In genomic region chr13:34070544-34071303, GRCh38 we compare ENCODE assay signal across 28 cellular contexts.
"Had no signal": no experiment of that assay in that cellular context is flagged by ENCODE, and none has a peak within 500 bp of the region (broad histone marks: within the 10 kb centered on the region; RNA-seq: fewer than 3 reads in every experiment).

No MANE protein-coding gene starts in this region.

- H3K4me1 ChIP-seq: Peyer's patch had no signal

- H3K27ac ChIP-seq: Peyer's patch, WERI-Rb-1 had no signal

- ATAC-seq: activated CD8-positive, alpha-beta memory T cell treated with anti-CD3 and anti-CD28 coated beads, Interleukin-2, amount 10 ng/mL, durations not matched to agents 7 days and 5 days had no signal

- DNase-seq: activated CD4-positive, alpha-beta memory T cell treated with anti-CD3 and anti-CD28 coated beads, Interleukin-2, amount 10 ng/mL, durations not matched to agents 7 days and 5 days; activated CD4-positive, alpha-beta T cell treated with anti-CD3 and anti-CD28 coated beads for 1 hour; activated CD4-positive, alpha-beta T cell treated with anti-CD3 and anti-CD28 coated beads for 48 hours; activated CD4-positive, CD25-positive, alpha-beta regulatory T cell; activated CD8-positive, alpha-beta memory T cell treated with anti-CD3 and anti-CD28 coated beads for 24 hours; activated CD8-positive, alpha-beta memory T cell treated with anti-CD3 and anti-CD28 coated beads, Interleukin-2, amount 10 ng/mL, durations not matched to agents 7 days and 5 days; activated CD8-positive, alpha-beta memory T cell treated with anti-CD3 and anti-CD28 coated beads, Interleukin-2, amount 50 U/mL, for 48 hours; activated effector memory CD4-positive, alpha-beta T cell treated with Interleukin-2 at 50 U/mL for 16 hours; activated naive CD4-positive, alpha-beta T cell treated with anti-CD3 and anti-CD28 coated beads, Interleukin-2, amount 50 U/mL, for 16 hours; activated naive CD8-positive, alpha-beta T cell treated with anti-CD3 and anti-CD28 coated beads for 36 hours; activated T-cell treated with anti-CD3 and anti-CD28 coated beads, Interleukin-2, amount 50 U/mL, for 48 hours; aorta; Karpas-422; MM.1S; MV-4-11; NCI-H1092; NCI-H1436 treated with DMSO at 0.1 percent for 48 hours; NCI-H1694 treated with DMSO at 0.1 percent for 48 hours; NCI-H2029; NCI-H510A; NCI-H526; NCI-H748 treated with DMSO at 0.1 percent for 48 hours; NK-92 treated with Interleukin-12 subunit alpha and Interleukin-12 subunit beta, amount 100 ng/mL, for 24 hours; Peyer's patch; RPMI8226; SHP77 treated with DMSO at 0.1 percent for 48 hours; T1000; WERI-Rb-1 had no signal

- H3K27me3 ChIP-seq: Peyer's patch had no signal

- H3K36me3 ChIP-seq: Peyer's patch, WERI-Rb-1 had no signal

- H3K9me3 ChIP-seq: Peyer's patch had no signal

- H3K4me3 ChIP-seq: Peyer's patch had no signal
